In genomic region chr15:81293728-81294500, GRCh38 we compare ENCODE assay signal across 8 cellular contexts. TPM values are rescaled to one million over a fixed set of nuclear protein-coding genes. Genes with fewer than 3 reads are reported as not detected.
DNase-seq lines count a peak whose midpoint lies in the region; ATAC-seq, FAIRE-seq and TF ChIP-seq lines count a peak whose summit lies in the region.

No MANE protein-coding gene starts in this region.

- H3K4me1 Mint-ChIP-seq in activated CD8-positive, alpha-beta T cell treated with anti-CD3 and anti-CD28 coated beads for 36 hours (ENCODE audit: low read depth), result peaks cover 68% of the 10 kb centered on the region
- peaks cover 96% of the 10 kb centered on the region for H3K4me1 Mint-ChIP-seq in stimulated activated naive CD8-positive, alpha-beta T cell treated with anti-CD3 and anti-CD28 coated beads, Interleukin-15, Interleukin-2, amounts not matched to agents 100 ng/mL and 50 ng/mL, for 24 hours (ENCODE audit: low read depth)

- no peak overlapping the region for H3K9ac ChIP-seq in HepG2 (ENCODE audit: insufficient read depth, low read depth, low read length)

- 51% methylated on average over 8 of the region's 9 CpGs for WGBS in HepG2 (ENCODE audit: low lambda C conversion rate)

- TF ChIP-seq RAD21 in HepG2 (CRISPR knock-in tag; IDR thresholded peaks at IDR 0.05), result no peak

- CTCF ChIA-PET in activated CD8-positive, alpha-beta T cell treated with anti-CD3 and anti-CD28 coated beads for 36 hours (lab: Charles Lee), result interaction anchor here (0.9 to 7.7 kb wide), 8 partner anchors 7 to 27 kb away, joined by 3 to 90 read pairs (median 4); no protein-coding TSS in a partner anchor
- CTCF ChIA-PET in HepG2 (lab: Yijun Ruan, JAX; ENCODE audit: low intra/inter-chr PET ratio, low total read pairs), result no interaction called here

- H3K36me3 ChIP-seq in HepG2 (replicated peaks in 1 of 2; ENCODE audit: control insufficient read depth in 1 of 2, insufficient read depth in 2 of 2, low read length in 2 of 2), result no peaks in the 10 kb centered on the region

- H3K4me3 ChIP-seq in Jurkat, Clone E6-1 (ENCODE audit: low read length), result peak overlapping the region; percentile 43
- H3K4me3 ChIP-seq in HepG2 (replicated peaks in 1 of 3; ENCODE audit: insufficient read depth in 1 of 3, low read depth in 2 of 3, low read length in 3 of 3), result no peak overlapping the region

- no peak for TF ChIP-seq POLR2A in HepG2 (IDR thresholded peaks at IDR 0.05; ENCODE audit: insufficient read depth in 1 of 2, low read depth in 2 of 2, low read length in 2 of 2)

- H3K27ac Mint-ChIP-seq in activated CD8-positive, alpha-beta T cell treated with anti-CD3 and anti-CD28 coated beads for 36 hours, result peak overlapping the region; percentile 98
- peak overlapping the region; percentile 98 for H3K27ac Mint-ChIP-seq in stimulated activated naive CD8-positive, alpha-beta T cell treated with anti-CD3 and anti-CD28 coated beads, Interleukin-15, Interleukin-2, amounts not matched to agents 100 ng/mL and 50 ng/mL, for 24 hours

- no peak overlapping the region for H2AFZ ChIP-seq in HepG2 (ENCODE audit: low read length)

- H3K4me1 ChIP-seq in HepG2 (ENCODE audit: insufficient read depth, low read length), result no peaks in the 10 kb centered on the region

- POLR2A ChIA-PET in activated CD8-positive, alpha-beta T cell treated with anti-CD3 and anti-CD28 coated beads for 36 hours (lab: Charles Lee), result interaction anchor here (0.8 to 5.0 kb wide), 10 partner anchors 8 to 292 kb away, joined by 3 to 42 read pairs (median 4); partner anchors contain the start of gene STARD5
- POLR2A ChIA-PET in HepG2 (lab: Yijun Ruan, JAX), result no interaction called here

- H3K79me2 ChIP-seq in HepG2 (ENCODE audit: insufficient read depth, low read length), result no peaks in the 10 kb centered on the region

- H3K27me3 ChIP-seq in HepG2 (ENCODE audit: control insufficient read depth in 1 of 2, insufficient read depth in 2 of 2, low read length in 2 of 2), result peaks cover 0 to 16% of the 10 kb centered on the region in 2 experiments; a peak in 2 of 5 replicates

- peaks cover 48% of the 10 kb centered on the region for H3K36me3 Mint-ChIP-seq in activated CD8-positive, alpha-beta T cell treated with anti-CD3 and anti-CD28 coated beads for 36 hours (ENCODE audit: low read depth)
- peaks cover 10% of the 10 kb centered on the region for H3K36me3 Mint-ChIP-seq in stimulated activated naive CD8-positive, alpha-beta T cell treated with anti-CD3 and anti-CD28 coated beads, Interleukin-15, Interleukin-2, amounts not matched to agents 100 ng/mL and 50 ng/mL, for 24 hours (ENCODE audit: low read depth)

- H4K20me1 ChIP-seq in HepG2 (ENCODE audit: insufficient read depth, low read length), result no peaks in the 10 kb centered on the region; the same call in 1 of the 2 replicates

- no peak overlapping the region for H3K27ac ChIP-seq in HepG2 (ENCODE audit: extremely low read length, insufficient read depth, low read length)

- FAIRE-seq in HepG2 (lab: Jason Lieb, UNC), result no peak

- intact Hi-C loops in activated CD8-positive, alpha-beta T cell treated with anti-CD3 and anti-CD28 coated beads for 36 hours (cut with micrococcal nuclease), result loop anchor here (10.0 kb wide), 2 partner anchors 299 to 1241 kb away; no protein-coding TSS in a partner anchor
- intact Hi-C loops in HepG2 (cut with micrococcal nuclease; ENCODE audit: unreplicated experiment), result no loop called here

- no peak overlapping the region for H3K4me2 ChIP-seq in HepG2 (ENCODE audit: low read depth, low read length)

- ATAC-seq in GM21381 (IDR thresholded peaks at IDR 0.05; ENCODE audit: unreplicated experiment), result peak; percentile 60
- ATAC-seq in activated CD8-positive, alpha-beta T cell treated with anti-CD3 and anti-CD28 coated beads for 36 hours, result peak; percentile 66
- peak; percentile 38; the same call in 2 of the 3 replicates for ATAC-seq in HepG2

- H3K9me3 Mint-ChIP-seq in activated CD8-positive, alpha-beta T cell treated with anti-CD3 and anti-CD28 coated beads for 36 hours, result peaks cover 4% of the 10 kb centered on the region
- peaks cover 3% of the 10 kb centered on the region for H3K9me3 Mint-ChIP-seq in stimulated activated naive CD8-positive, alpha-beta T cell treated with anti-CD3 and anti-CD28 coated beads, Interleukin-15, Interleukin-2, amounts not matched to agents 100 ng/mL and 50 ng/mL, for 24 hours

- TF ChIP-seq EP300 in HepG2 (IDR thresholded peaks at IDR 0.05; ENCODE audit: low read depth in 2 of 2, low read length in 2 of 2) (no peak), HepG2 (CRISPR knock-in tag; IDR thresholded peaks at IDR 0.05; ENCODE audit: borderline replicate concordance) (no peak)

- in situ Hi-C loops in HepG2 (cut with HindIII; ENCODE audit: extremely low pct_ligation_motif_present, low pct_unique_long_range_greater_than_20kb), result no loop called here

- H3K4me3 Mint-ChIP-seq in activated CD8-positive, alpha-beta T cell treated with anti-CD3 and anti-CD28 coated beads for 36 hours, result peak overlapping the region; percentile 98
- H3K4me3 Mint-ChIP-seq in stimulated activated naive CD8-positive, alpha-beta T cell treated with anti-CD3 and anti-CD28 coated beads, Interleukin-15, Interleukin-2, amounts not matched to agents 100 ng/mL and 50 ng/mL, for 24 hours, result peak overlapping the region; percentile 99

- no peak for TF ChIP-seq CTCF in activated CD8-positive, alpha-beta T cell treated with anti-CD3 and anti-CD28 coated beads for 36 hours (IDR thresholded peaks at IDR 0.05)
- TF ChIP-seq CTCF in HepG2 (CRISPR knock-in tag; IDR thresholded peaks at IDR 0.05), result no peak

- BruUV-seq in HepG2 (replicated peaks; lab: Mats Ljungman, UMichigan), result no TSS peak

- DNase-seq in CMK (ENCODE audit: low read depth) (peak; percentile 81), HepG2 (ENCODE audit: low spot score) (no peak), NCI-H2227 (lab: John Stamatoyannopoulos, UW; ENCODE audit: unreplicated experiment) (no peak), cerebellar nuclear complex (lab: John Stamatoyannopoulos, UW) (no peak)
- peak; percentile 96 for DNase-seq in Jurkat, Clone E6-1 (ENCODE audit: low read depth, low spot score)
- DNase-seq in activated CD8-positive, alpha-beta T cell treated with anti-CD3 and anti-CD28 coated beads for 36 hours, result peak; percentile 92

- H3K27me3 Mint-ChIP-seq in activated CD8-positive, alpha-beta T cell treated with anti-CD3 and anti-CD28 coated beads for 36 hours, result no peaks in the 10 kb centered on the region
- no peaks in the 10 kb centered on the region for H3K27me3 Mint-ChIP-seq in stimulated activated naive CD8-positive, alpha-beta T cell treated with anti-CD3 and anti-CD28 coated beads, Interleukin-15, Interleukin-2, amounts not matched to agents 100 ng/mL and 50 ng/mL, for 24 hours

- H3K9me3 ChIP-seq in HepG2 (ENCODE audit: low read length), result no peaks in the 10 kb centered on the region

TF ChIP-seq in HepG2, 621 proteins besides CTCF, POLR2A, EP300 and RAD21:
- TF ChIP-seq ZNF850 (CRISPR knock-in tag; conservative IDR thresholded peaks at IDR 0.05) (no peak), ATF6 (CRISPR knock-in tag; conservative IDR thresholded peaks at IDR 0.05) (no peak), ARNT (IDR thresholded peaks at IDR 0.05) (no peak), KDM2A (CRISPR knock-in tag; IDR thresholded peaks at IDR 0.05; ENCODE audit: borderline replicate concordance, low read depth) (no peak), TBX3 (IDR thresholded peaks at IDR 0.05; ENCODE audit: borderline replicate concordance) (no peak), FOXC1 (CRISPR knock-in tag; IDR thresholded peaks at IDR 0.05; ENCODE audit: borderline replicate concordance) (no peak), ZNF629 (CRISPR knock-in tag; conservative IDR thresholded peaks at IDR 0.05) (no peak), ZNF766 (CRISPR knock-in tag; IDR thresholded peaks at IDR 0.05; ENCODE audit: borderline replicate concordance) (no peak)

RNA-seq across cellular contexts. Expression of gene STARD5, which starts 30.0 kb away (rescaled TPM):
- polyA plus RNA-seq in Jurkat, Clone E6-1 (2012; ENCODE audit: insufficient read depth, insufficient read length), result 7.6 TPM
- total RNA-seq in activated CD8-positive, alpha-beta T cell treated with anti-CD3 and anti-CD28 coated beads for 36 hours, result 1 to 10 TPM; 6.7 to 6.9 TPM
- 1.6 and 3.1 TPM in 2 replicates for total RNA-seq in HepG2 (2016; rRNA removed; fragmentation: Illumina TruSeq; extraction: Trizol)
- total RNA-seq in HepG2 (2016; cell fraction: cytosol; rRNA removed; fragmentation: Illumina TruSeq; extraction: Trizol; ENCODE audit: low read depth), result 1.0 and 1.6 TPM in 2 replicates
- 0.79 and 2.3 TPM in 2 replicates for total RNA-seq in HepG2 (2016; cell fraction: insoluble cytoplasmic fraction; rRNA removed; fragmentation: Illumina TruSeq; extraction: Trizol)
- 1.0 and 1.2 TPM in 2 replicates for total RNA-seq in HepG2 (2016; cell fraction: membrane; rRNA removed; fragmentation: Illumina TruSeq; extraction: Trizol)
- total RNA-seq in HepG2 (2016; cell fraction: nucleus; rRNA removed; fragmentation: Illumina TruSeq; extraction: Trizol), result 3.9 and 5.4 TPM in 2 replicates
- 3.5 TPM in 2 replicates for polyA plus RNA-seq in HepG2 (2011; rRNA removed)
- 2.2 and 2.3 TPM in 2 replicates for polyA plus RNA-seq in HepG2 (2011; cell fraction: cytosol; rRNA removed)
- polyA plus RNA-seq in HepG2 (2011; cell fraction: nucleus; rRNA removed), result 13.0 and 14.0 TPM in 2 replicates
- polyA plus RNA-seq in HepG2 (2012), result 0.79 and 0.84 TPM in 2 replicates
- 0.96 and 0.98 TPM in 2 replicates for polyA plus RNA-seq in HepG2 (2016; cell fraction: cytosol; fragmentation: Illumina TruSeq; extraction: Trizol; ENCODE audit: low read depth)
- polyA plus RNA-seq in HepG2 (2016; cell fraction: insoluble cytoplasmic fraction; fragmentation: Illumina TruSeq; extraction: Trizol; ENCODE audit: low read depth), result 1.8 and 2.1 TPM in 2 replicates
- polyA plus RNA-seq in HepG2 (2016; cell fraction: membrane; fragmentation: Illumina TruSeq; extraction: Trizol; ENCODE audit: low read depth), result 1.00 and 1.8 TPM in 2 replicates
- polyA plus RNA-seq in HepG2 (2016; cell fraction: nucleus; fragmentation: Illumina TruSeq; extraction: Trizol; ENCODE audit: insufficient read depth, low read depth), result 6.1 and 6.6 TPM in 2 replicates
- 2.2 and 3.7 TPM in 2 replicates for polyA minus RNA-seq in HepG2 (2011; rRNA and poly(A)+ RNA removed; ENCODE audit: low replicate concordance)
- 0.40 and 0.70 TPM in 2 replicates for polyA minus RNA-seq in HepG2 (2011; cell fraction: cytosol; rRNA and poly(A)+ RNA removed)
- polyA minus RNA-seq in HepG2 (2011; cell fraction: nucleus; rRNA and poly(A)+ RNA removed), result 13.5 and 14.9 TPM in 2 replicates

Comparison
In these comparisons a context has a peak if more than half of its experiments do, and no peak if none do; other contexts are left out.
1. DNase-seq: peak in CMK (single experiment), Jurkat, Clone E6-1 (single experiment) and activated CD8-positive, alpha-beta T cell treated with anti-CD3 and anti-CD28 coated beads for 36 hours (single experiment); none in HepG2 (single experiment), NCI-H2227 (single experiment) and cerebellar nuclear complex (0 of 2).
2. Peak in every context shown above with its lines, with median percentiles within 50 percentile points of each other: ATAC-seq.